ENCODE assay signal across 14 cellular contexts in the genomic region with DNA sequence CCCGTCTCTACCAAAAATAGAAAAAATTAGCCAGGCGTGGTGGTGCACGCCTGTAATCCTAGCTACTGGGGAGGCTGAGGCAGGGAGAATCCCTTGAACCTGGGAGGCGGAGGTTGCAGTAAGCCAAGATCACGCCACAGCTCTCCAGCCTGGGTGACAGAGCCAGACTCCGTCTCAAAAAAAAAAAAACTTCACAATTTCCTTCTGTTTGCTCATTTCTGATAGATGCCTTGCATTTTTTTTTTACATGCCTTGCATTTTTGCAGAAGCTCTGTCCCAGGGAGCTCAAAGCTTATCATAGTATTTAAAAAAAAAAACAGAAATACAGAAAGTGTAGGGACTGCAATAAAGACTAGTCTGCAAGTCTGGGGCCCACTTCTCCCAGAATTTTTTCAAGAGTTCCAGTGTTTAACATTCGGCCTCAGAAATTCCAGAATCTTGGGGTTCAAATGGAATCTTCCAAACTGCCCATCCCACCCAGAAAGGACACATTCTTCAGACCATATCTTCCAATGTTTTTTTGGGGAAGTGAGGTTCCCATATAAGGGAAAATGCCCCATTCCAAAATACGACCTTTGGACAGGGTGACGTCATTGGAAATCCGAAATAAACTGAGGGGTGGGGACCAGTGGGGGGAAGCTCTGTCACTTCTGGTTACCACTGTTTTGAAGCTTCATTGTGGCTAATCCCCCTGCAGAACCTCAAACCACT. TPM values are rescaled to one million over a fixed set of nuclear protein-coding genes. Genes with fewer than 3 reads are reported as not detected.
DNase-seq lines count a peak whose midpoint lies in the region; ATAC-seq and TF ChIP-seq lines count a peak whose summit lies in the region.
"Had no signal": no experiment of that assay in that cellular context is flagged by ENCODE, and none has a peak within 500 bp of the region (broad histone marks: within the 10 kb centered on the region; RNA-seq: fewer than 3 reads in every experiment).

No MANE protein-coding gene starts in this region.

- peaks cover 85% of the 10 kb centered on the region for H3K79me2 ChIP-seq in GM23248 (ENCODE audit: insufficient read depth)

- H3K4me3 ChIP-seq in GM23248 (no peak overlapping the region), fibroblast of villous mesenchyme (ENCODE audit: low read depth, low read length) (no peak overlapping the region), skeletal muscle tissue (ENCODE audit: low read length in 3 of 3) (no peak overlapping the region)

- no peaks in the 10 kb centered on the region for H3K27me3 ChIP-seq in GM23248 (replicated peaks; ENCODE audit: insufficient read depth)
- no peaks in the 10 kb centered on the region for H3K27me3 ChIP-seq in skeletal muscle tissue (ENCODE audit: control insufficient read depth in 3 of 3, insufficient read depth in 3 of 3, low read length in 3 of 3)

- ATAC-seq in HG03571 (IDR thresholded peaks at IDR 0.05; ENCODE audit: unreplicated experiment), result no peak
- ATAC-seq in HG03025 (IDR thresholded peaks at IDR 0.05; ENCODE audit: low FRiP score, unreplicated experiment), result no peak

- H3K27ac Mint-ChIP-seq in activated CD4-positive, alpha-beta memory T cell treated with anti-CD3 and anti-CD28 coated beads, Interleukin-2, amount 10 ng/mL, durations not matched to agents 7 days and 5 days, result peak overlapping the region; percentile 65

- POLR2A ChIA-PET in activated CD4-positive, alpha-beta memory T cell treated with anti-CD3 and anti-CD28 coated beads, Interleukin-2, amount 10 ng/mL, durations not matched to agents 7 days and 5 days (lab: Charles Lee), result interaction anchor here (1.2 to 19.4 kb wide), 5 partner anchors 8 to 49 kb away, joined by 3 to 322 read pairs (median 86); a partner anchor contains a TSS

- H3K4me2 ChIP-seq in GM23248 (ENCODE audit: unreplicated experiment), result no peak overlapping the region

- CTCF ChIA-PET in activated CD4-positive, alpha-beta memory T cell treated with anti-CD3 and anti-CD28 coated beads, Interleukin-2, amount 10 ng/mL, durations not matched to agents 7 days and 5 days (lab: Charles Lee), result interaction anchor here (1.0 to 1.6 kb wide), 6 partner anchors 9 to 53 kb away, joined by 3 to 12 read pairs (median 4); no protein-coding TSS in a partner anchor

- in situ Hi-C loops in GM23248 (cut with MboI), result no loop called here

- WGBS in GM23248 (ENCODE audit: low coverage in 1 of 2, low lambda C conversion rate in 2 of 2, missing lambda C conversion rate in 2 of 2), 2 experiments, result 75 to 79% methylated on average over 10 of the region's 10 CpGs

- no peak overlapping the region for H3K9ac ChIP-seq in GM23248
- H3K9ac ChIP-seq in skeletal muscle tissue (ENCODE audit: low read depth in 1 of 3, low read length in 3 of 3), result no peak overlapping the region

- peaks cover 97% of the 10 kb centered on the region for H3F3A ChIP-seq in GM23248 (ENCODE audit: insufficient read depth)

- peaks cover 87% of the 10 kb centered on the region for H3K36me3 Mint-ChIP-seq in activated CD4-positive, alpha-beta memory T cell treated with anti-CD3 and anti-CD28 coated beads, Interleukin-2, amount 10 ng/mL, durations not matched to agents 7 days and 5 days (ENCODE audit: low read depth)

- H3K9me3 ChIP-seq in GM23248 (ENCODE audit: low read depth) (no peaks in the 10 kb centered on the region), skeletal muscle tissue (ENCODE audit: control insufficient read depth in 3 of 3, low read length in 3 of 3) (no peaks in the 10 kb centered on the region)

- no peak for DNase-seq in GM23248
- no peak for DNase-seq in activated CD4-positive, alpha-beta memory T cell treated with anti-CD3 and anti-CD28 coated beads, Interleukin-2, amount 10 ng/mL, durations not matched to agents 7 days and 5 days
- peak; percentile 42 for DNase-seq in fibroblast of villous mesenchyme (ENCODE audit: low read depth)
- DNase-seq in OCI-M2 (lab: John Stamatoyannopoulos, UW; ENCODE audit: unreplicated experiment), result no peak
- no peak for DNase-seq in AG20443 (ENCODE audit: low spot score)
- DNase-seq: activated effector memory CD4-positive, alpha-beta T cell treated with anti-CD3 and anti-CD28 coated beads, Interleukin-2, amount 50 U/mL, for 16 hours; DND-41; effector memory CD4-positive, alpha-beta T cell; KG1; NCI-H2029 treated with DMSO at 0.1 percent for 48 hours; OCI-M1 had no signal

- H2AFZ ChIP-seq in GM23248, result no peak overlapping the region

- H3K27ac ChIP-seq in GM23248 (peak overlapping the region; percentile 59), skeletal muscle tissue (ENCODE audit: low read depth, low read length) (peak overlapping the region; percentile 18)

- H3K36me3 ChIP-seq in GM23248 (ENCODE audit: low read depth) (peaks cover 98% of the 10 kb centered on the region), skeletal muscle tissue (ENCODE audit: control insufficient read depth in 3 of 3, insufficient read depth in 3 of 3, low read length in 3 of 3) (peaks cover 19 to 32% (median 21%) of the 10 kb centered on the region in 3 donors)

- TF ChIP-seq CTCF in fibroblast of villous mesenchyme (IDR thresholded peaks at IDR 0.05; ENCODE audit: insufficient read depth, low read depth, low read length), result no peak

- no peaks in the 10 kb centered on the region for H3K9me2 ChIP-seq in GM23248 (ENCODE audit: insufficient read depth)

- H3K4me1 ChIP-seq in GM23248 (ENCODE audit: insufficient read depth), result 0 out of 2 replicates have a peak, but pooled peaks cover 5% of the 10 kb centered on the region
- H3K4me1 ChIP-seq in skeletal muscle tissue (ENCODE audit: control insufficient read depth in 3 of 3, insufficient read depth in 3 of 3, low read length in 3 of 3), result no peaks in the 10 kb centered on the region

- H3K9me3 Mint-ChIP-seq in activated CD4-positive, alpha-beta memory T cell treated with anti-CD3 and anti-CD28 coated beads, Interleukin-2, amount 10 ng/mL, durations not matched to agents 7 days and 5 days, result no peaks in the 10 kb centered on the region

- H3K27me3 Mint-ChIP-seq in activated CD4-positive, alpha-beta memory T cell treated with anti-CD3 and anti-CD28 coated beads, Interleukin-2, amount 10 ng/mL, durations not matched to agents 7 days and 5 days, result no peaks in the 10 kb centered on the region

- no peak overlapping the region for H3K4me3 Mint-ChIP-seq in activated CD4-positive, alpha-beta memory T cell treated with anti-CD3 and anti-CD28 coated beads, Interleukin-2, amount 10 ng/mL, durations not matched to agents 7 days and 5 days

- peaks cover 8% of the 10 kb centered on the region; the same call in 1 of the 2 replicates for H4K20me1 ChIP-seq in GM23248 (ENCODE audit: insufficient read depth)

- H3K4me1 Mint-ChIP-seq in activated CD4-positive, alpha-beta memory T cell treated with anti-CD3 and anti-CD28 coated beads, Interleukin-2, amount 10 ng/mL, durations not matched to agents 7 days and 5 days, result peaks cover 46% of the 10 kb centered on the region

RNA-seq across cellular contexts. Expression of a gene that starts 17.2 kb away (rescaled TPM):
- total RNA-seq in GM23248 (2014; rRNA removed; shearing (Covaris generic)), result 29.5 and 42.6 TPM in 2 replicates
- polyA plus RNA-seq in GM23248 (2016; fragmentation: Nextera tagmentation; extraction: Ambion mirVana), result 106 and 112 TPM in 2 replicates
- 100 to 1,000 TPM; 141 to 147 TPM for total RNA-seq in activated CD4-positive, alpha-beta memory T cell treated with anti-CD3 and anti-CD28 coated beads, Interleukin-2, amount 10 ng/mL, durations not matched to agents 7 days and 5 days
- 72.5 and 92.0 TPM in 2 replicates for total RNA-seq in fibroblast of villous mesenchyme
- total RNA-seq in skeletal muscle tissue, result 31.3 TPM

RNA-seq across cellular contexts. Expression of a gene that starts 18.2 kb away (rescaled TPM):
- 1,413 and 1,469 TPM in 2 replicates for total RNA-seq in GM23248 (2014; rRNA removed; shearing (Covaris generic))
- polyA plus RNA-seq in GM23248 (2016; fragmentation: Nextera tagmentation; extraction: Ambion mirVana), result 1,408 and 1,423 TPM in 2 replicates
- total RNA-seq in activated CD4-positive, alpha-beta memory T cell treated with anti-CD3 and anti-CD28 coated beads, Interleukin-2, amount 10 ng/mL, durations not matched to agents 7 days and 5 days, result 100 to 1,000 TPM; 592 to 611 TPM
- total RNA-seq in fibroblast of villous mesenchyme (1,325 and 1,470 TPM in 2 replicates), skeletal muscle tissue (122 TPM)

RNA-seq across cellular contexts. Expression of a gene that starts 49.0 kb away (rescaled TPM):
- not detected in 2 replicates for total RNA-seq in GM23248 (2014; rRNA removed; shearing (Covaris generic))
- polyA plus RNA-seq in GM23248 (2016; fragmentation: Nextera tagmentation; extraction: Ambion mirVana), result 0.13 TPM in 1 of 2 replicates, not detected in the other
- total RNA-seq in activated CD4-positive, alpha-beta memory T cell treated with anti-CD3 and anti-CD28 coated beads, Interleukin-2, amount 10 ng/mL, durations not matched to agents 7 days and 5 days, result 100 to 1,000 TPM; 101 to 110 TPM
- total RNA-seq in fibroblast of villous mesenchyme (not detected in 2 replicates), skeletal muscle tissue (0.52 TPM)

Comparison
In these comparisons a context has a peak if more than half of its experiments do, and no peak if none do; other contexts are left out.
1. RNA of a gene that starts 49.0 kb away (total RNA-seq): 101 to 110 TPM in activated CD4-positive, alpha-beta memory T cell treated with anti-CD3 and anti-CD28 coated beads, Interleukin-2, amount 10 ng/mL, durations not matched to agents 7 days and 5 days; 0.52 TPM in skeletal muscle tissue (single experiment), not detected in GM23248 and not detected in fibroblast of villous mesenchyme; every median in the first group is over 10 times any median in the second.